In genomic region chr6:111159628-111160027, GRCh38 we compare ENCODE assay signal across 18 cellular contexts.
DNase-seq lines count a peak whose midpoint lies in the region; ATAC-seq, FAIRE-seq and TF ChIP-seq lines count a peak whose summit lies in the region.
"Had no signal": no experiment of that assay in that cellular context is flagged by ENCODE, and none has a peak within 500 bp of the region (broad histone marks: within the 10 kb centered on the region; RNA-seq: fewer than 3 reads in every experiment).

No MANE protein-coding gene starts in this region.

- peaks cover 16% of the 10 kb centered on the region for H3K36me3 Mint-ChIP-seq in activated CD4-positive, alpha-beta T cell treated with anti-CD3 and anti-CD28 coated beads for 36 hours (ENCODE audit: low read depth)
- H3K36me3 Mint-ChIP-seq in stimulated activated naive CD8-positive, alpha-beta T cell treated with anti-CD3 and anti-CD28 coated beads, Interleukin-15, Interleukin-2, amounts not matched to agents 100 ng/mL and 50 ng/mL, for 24 hours (ENCODE audit: low read depth) = peaks cover 32% of the 10 kb centered on the region
- H3K36me3 Mint-ChIP-seq: CD14-positive monocyte had no signal

- H3K4me1 Mint-ChIP-seq in activated CD4-positive, alpha-beta T cell treated with anti-CD3 and anti-CD28 coated beads for 36 hours = peaks cover 41% of the 10 kb centered on the region
- peaks cover 59% of the 10 kb centered on the region for H3K4me1 Mint-ChIP-seq in stimulated activated naive CD8-positive, alpha-beta T cell treated with anti-CD3 and anti-CD28 coated beads, Interleukin-15, Interleukin-2, amounts not matched to agents 100 ng/mL and 50 ng/mL, for 24 hours (ENCODE audit: low read depth)
- H3K4me1 Mint-ChIP-seq: CD14-positive monocyte had no signal

- FAIRE-seq in bronchial epithelial cell (lab: Jason Lieb, UNC) = no peak
- FAIRE-seq: H54 had no signal

- TF ChIP-seq CTCF in mammary epithelial cell (conservative IDR thresholded peaks at IDR 0.05 in 1 of 2, IDR thresholded peaks at IDR 0.05 in 1 of 2; ENCODE audit: extremely low read depth in 1 of 2, insufficient read depth in 1 of 2, low read depth in 1 of 2, low read length in 2 of 2) = no peak
- TF ChIP-seq CTCF in breast epithelium (IDR thresholded peaks at IDR 0.05) = no peak
- TF ChIP-seq CTCF in bronchial epithelial cell (IDR thresholded peaks at IDR 0.05; ENCODE audit: insufficient read depth, low read length, severe bottlenecking) = no peak

- no peaks in the 10 kb centered on the region for H3K27me3 Mint-ChIP-seq in activated CD4-positive, alpha-beta T cell treated with anti-CD3 and anti-CD28 coated beads for 36 hours
- peaks cover 3% of the 10 kb centered on the region for H3K27me3 Mint-ChIP-seq in stimulated activated naive CD8-positive, alpha-beta T cell treated with anti-CD3 and anti-CD28 coated beads, Interleukin-15, Interleukin-2, amounts not matched to agents 100 ng/mL and 50 ng/mL, for 24 hours

- H3K9me3 ChIP-seq in mammary epithelial cell (replicated peaks; ENCODE audit: insufficient read depth, low read length) (no peaks in the 10 kb centered on the region), breast epithelium (peaks cover 0 to 13% of the 10 kb centered on the region in 2 donors)

- dilution Hi-C loops in mammary epithelial cell (cut with HindIII; ENCODE audit: low sequenced_read_pairs) = no loop called here

- no peak for TF ChIP-seq POLR2A in breast epithelium (IDR thresholded peaks at IDR 0.05)

- peaks cover 10% of the 10 kb centered on the region for H3K9me3 Mint-ChIP-seq in activated CD4-positive, alpha-beta T cell treated with anti-CD3 and anti-CD28 coated beads for 36 hours (ENCODE audit: low read depth)
- peaks cover 12% of the 10 kb centered on the region for H3K9me3 Mint-ChIP-seq in stimulated activated naive CD8-positive, alpha-beta T cell treated with anti-CD3 and anti-CD28 coated beads, Interleukin-15, Interleukin-2, amounts not matched to agents 100 ng/mL and 50 ng/mL, for 24 hours

- H3K4me2 ChIP-seq in mammary epithelial cell (ENCODE audit: insufficient read depth, low read depth, low read length) = no peak overlapping the region
- H3K4me2 ChIP-seq: PC-9 had no signal

- DNase-seq in activated CD4-positive, alpha-beta T cell treated with anti-CD3 and anti-CD28 coated beads for 36 hours = no peak
- no peak for DNase-seq in activated CD4-positive, alpha-beta T cell treated with anti-CD3 and anti-CD28 coated beads for 48 hours
- DNase-seq in mammary epithelial cell = peak; percentile 10
- DNase-seq in breast epithelium (ENCODE audit: low spot score in 2 of 2) = no peak
- peak; percentile 39 for DNase-seq in bronchial epithelial cell (ENCODE audit: low read depth)
- DNase-seq in DMS153 treated with DMSO at 0.1 percent for 48 hours (lab: John Stamatoyannopoulos, UW; ENCODE audit: unreplicated experiment) = no peak
- no peak for DNase-seq in activated effector memory CD4-positive, alpha-beta T cell treated with Interleukin-2 at 50 U/mL for 16 hours
- DNase-seq: 8988T, DMS79 treated with DMSO at 0.1 percent for 48 hours, MM.1S, NCI-H1092, NCI-H1436 treated with DMSO at 0.1 percent for 48 hours, NCI-H2029, NCI-H526, PC-9 had no signal

- H3K36me3 ChIP-seq in mammary epithelial cell (ENCODE audit: insufficient read depth, low read length) (no peaks in the 10 kb centered on the region), breast epithelium (no peaks in the 10 kb centered on the region), bronchial epithelial cell (ENCODE audit: control insufficient read depth, insufficient read depth, low read length) (no peaks in the 10 kb centered on the region)

- CTCF ChIA-PET in activated CD4-positive, alpha-beta T cell treated with anti-CD3 and anti-CD28 coated beads for 36 hours (lab: Charles Lee) = interaction anchor here (1.2 kb wide), 1 partner anchor 51 kb away, joined by 3 read pairs; no protein-coding TSS in a partner anchor
- CTCF ChIA-PET in mammary epithelial cell (lab: Charles Lee; ENCODE audit: low non-redundant PET) = no interaction called here

- no peak overlapping the region for H3K4me3 Mint-ChIP-seq in activated CD4-positive, alpha-beta T cell treated with anti-CD3 and anti-CD28 coated beads for 36 hours
- no peak overlapping the region for H3K4me3 Mint-ChIP-seq in stimulated activated naive CD8-positive, alpha-beta T cell treated with anti-CD3 and anti-CD28 coated beads, Interleukin-15, Interleukin-2, amounts not matched to agents 100 ng/mL and 50 ng/mL, for 24 hours
- H3K4me3 Mint-ChIP-seq: CD14-positive monocyte had no signal

- POLR2A ChIA-PET in activated CD4-positive, alpha-beta T cell treated with anti-CD3 and anti-CD28 coated beads for 36 hours (lab: Charles Lee) = no interaction called here

- no peaks in the 10 kb centered on the region for H4K20me1 ChIP-seq in mammary epithelial cell (ENCODE audit: insufficient read depth, low read length)

- no peaks in the 10 kb centered on the region for H3K4me1 ChIP-seq in mammary epithelial cell (ENCODE audit: insufficient read depth, low read length)
- H3K4me1 ChIP-seq in breast epithelium = no peaks in the 10 kb centered on the region

- H3K27ac Mint-ChIP-seq in activated CD4-positive, alpha-beta T cell treated with anti-CD3 and anti-CD28 coated beads for 36 hours = no peak overlapping the region
- peak overlapping the region; percentile 77 for H3K27ac Mint-ChIP-seq in stimulated activated naive CD8-positive, alpha-beta T cell treated with anti-CD3 and anti-CD28 coated beads, Interleukin-15, Interleukin-2, amounts not matched to agents 100 ng/mL and 50 ng/mL, for 24 hours
- H3K27ac Mint-ChIP-seq: CD14-positive monocyte had no signal

- intact Hi-C loops in activated CD4-positive, alpha-beta T cell treated with anti-CD3 and anti-CD28 coated beads for 36 hours (cut with DNase I, micrococcal nuclease) = loop anchor here (2.0 to 10.0 kb wide), 3 partner anchors 47 to 875 kb away; partner anchors contain the start of gene SLC16A10 (in 1 of the 2)
- intact Hi-C loops in mammary epithelial cell (cut with micrococcal nuclease) = no loop called here
- intact Hi-C loops in breast epithelium (cut with DNase I; ENCODE audit: low total_unique reads) = no loop called here

- H3K27me3 ChIP-seq in mammary epithelial cell (ENCODE audit: insufficient read depth, low read length) = peaks cover 5% of the 10 kb centered on the region
- H3K27me3 ChIP-seq in breast epithelium = no peaks in the 10 kb centered on the region
- peaks cover 2% of the 10 kb centered on the region for H3K27me3 ChIP-seq in bronchial epithelial cell (ENCODE audit: control insufficient read depth, insufficient read depth, low read length)

- no TSS peak for BruUV-seq in mammary epithelial cell (replicated peaks; lab: Mats Ljungman, UMichigan)

- H3K4me3 ChIP-seq in mammary epithelial cell (replicated peaks in 1 of 3; ENCODE audit: insufficient read depth in 1 of 3, low read depth in 2 of 3, low read length in 3 of 3) = no peak overlapping the region
- H3K4me3 ChIP-seq in breast epithelium = no peak overlapping the region
- H3K4me3 ChIP-seq in bronchial epithelial cell (ENCODE audit: low read depth, low read length) = no peak overlapping the region
- H3K4me3 ChIP-seq: PC-9 had no signal

- H2AFZ ChIP-seq in mammary epithelial cell (ENCODE audit: low read depth, low read length) = no peak overlapping the region
- H2AFZ ChIP-seq: PC-9 had no signal

- peak; percentile 59 for ATAC-seq in activated CD4-positive, alpha-beta T cell treated with anti-CD3 and anti-CD28 coated beads for 36 hours

- in situ Hi-C loops in mammary epithelial cell (cut with MboI; ENCODE audit: low sequenced_read_pairs in 2 of 2) = no loop called here

- H3K27ac ChIP-seq in mammary epithelial cell (ENCODE audit: insufficient read depth, low read depth, low read length) = no peak overlapping the region
- H3K27ac ChIP-seq in breast epithelium = no peak overlapping the region
- H3K27ac ChIP-seq: PC-9 had no signal

- no peaks in the 10 kb centered on the region for H3K79me2 ChIP-seq in mammary epithelial cell (ENCODE audit: insufficient read depth, low read length)

- H3K9ac ChIP-seq in mammary epithelial cell (ENCODE audit: insufficient read depth, low read length) = no peak overlapping the region

Comparison
In these comparisons a context has a peak if more than half of its experiments do, and no peak if none do; other contexts are left out.
1. DNase-seq: peak in mammary epithelial cell (single experiment) and bronchial epithelial cell (single experiment); none in activated CD4-positive, alpha-beta T cell treated with anti-CD3 and anti-CD28 coated beads for 36 hours (single experiment), activated CD4-positive, alpha-beta T cell treated with anti-CD3 and anti-CD28 coated beads for 48 hours (single experiment), breast epithelium (0 of 2), DMS153 treated with DMSO at 0.1 percent for 48 hours (single experiment) and activated effector memory CD4-positive, alpha-beta T cell treated with Interleukin-2 at 50 U/mL for 16 hours (single experiment).
2. intact Hi-C loops: an anchor here in activated CD4-positive, alpha-beta T cell treated with anti-CD3 and anti-CD28 coated beads for 36 hours (2.0 to 10.0 kb wide); none called in mammary epithelial cell and breast epithelium.